ENCODE assay signal across 34 cellular contexts in genomic region chr1:31401241-31401640, GRCh38. TPM values are rescaled to one million over a fixed set of nuclear protein-coding genes. Genes with fewer than 3 reads are reported as not detected.
A peak's percentile ranks its signal among the peaks of the same experiment; 100 is the strongest.
DNase-seq lines count a peak whose midpoint lies in the region; ATAC-seq and TF ChIP-seq lines count a peak whose summit lies in the region.
"Had no signal": no experiment of that assay in that cellular context is flagged by ENCODE, and none has a peak within 500 bp of the region (broad histone marks: within the 10 kb centered on the region; RNA-seq: fewer than 3 reads in every experiment).

No MANE protein-coding gene starts in this region.

- H3K27me3 Mint-ChIP-seq in neural crest cell (ENCODE audit: low read depth) = no peaks in the 10 kb centered on the region

- H3K4me1 Mint-ChIP-seq in neural crest cell = peaks cover 13% of the 10 kb centered on the region
- H3K4me1 Mint-ChIP-seq: naive thymus-derived CD8-positive, alpha-beta T cell; stimulated activated naive B cell treated with anti-CD40 and anti-IgM and Interleukin-4, amounts not matched to agents 10 μg/mL and 1 μg/mL and 100 μg/mL, for 72 hours had no signal

- no peak for DNase-seq in DND-41
- DNase-seq in NAMALWA (ENCODE audit: low spot score) = peak; percentile 25
- DNase-seq in brain microvascular endothelial cell = no peak
- DNase-seq in neural crest cell (ENCODE audit: low read depth, low spot score) = no peak
- no peak for DNase-seq in NCI-H2107 treated with DMSO at 0.1 percent for 48 hours (lab: John Stamatoyannopoulos, UW; ENCODE audit: unreplicated experiment)
- DNase-seq in GDM1 (lab: John Stamatoyannopoulos, UW) = no peak
- no peak for DNase-seq in glomerular visceral epithelial cell (ENCODE audit: extremely low spot score)
- DNase-seq: activated CD4-positive, alpha-beta T cell treated with anti-CD3 and anti-CD28 coated beads for 4 hours; activated naive CD4-positive, alpha-beta T cell treated with anti-CD3 and anti-CD28 coated beads, Interleukin-2, amount 50 U/mL, for 16 hours; anterior cingulate cortex; CD4-positive, CD25-positive, alpha-beta regulatory T cell; EL; erythroblast; foreskin melanocyte; KBM-7; midbrain; MM.1S; naive thymus-derived CD8-positive, alpha-beta T cell; NCI-H1694; NCI-H2171 treated with DMSO at 0.1 percent for 48 hours; NCI-H526; spleen; stimulated activated CD4-positive, alpha-beta T cell treated with anti-CD3 and anti-CD28 coated beads, Interleukin-4, amount 100 ng/mL, for 1 hour; stimulated activated naive B cell treated with anti-CD40 and anti-IgM and Interleukin-4, amounts not matched to agents 10 μg/mL and 1 μg/mL and 100 μg/mL, for 72 hours; T-helper 2 cell had no signal

- no peaks in the 10 kb centered on the region for H4K20me1 ChIP-seq in DND-41 (ENCODE audit: insufficient read depth, low read length)

- H3K27ac Mint-ChIP-seq in neural crest cell (ENCODE audit: unreplicated experiment) = no peak overlapping the region
- H3K27ac Mint-ChIP-seq: CD4-positive, CD25-positive, alpha-beta regulatory T cell; GM23338; stimulated activated naive B cell treated with anti-CD40 and anti-IgM and Interleukin-4, amounts not matched to agents 10 μg/mL and 1 μg/mL and 100 μg/mL, for 72 hours had no signal

- H3K4me2 ChIP-seq in DND-41 (ENCODE audit: insufficient read depth, low read length) = no peak overlapping the region
- H3K4me2 ChIP-seq: GM23338, hepatocyte had no signal

- H3K27ac ChIP-seq in DND-41 (ENCODE audit: low read length) (no peak overlapping the region), brain microvascular endothelial cell (no peak overlapping the region)
- H3K27ac ChIP-seq: hepatocyte, left lung, parathyroid adenoma, right atrium auricular region, spleen, vagina had no signal

- H3K36me3 ChIP-seq in DND-41 (ENCODE audit: insufficient read depth, low read length) = no peaks in the 10 kb centered on the region
- H3K36me3 ChIP-seq in brain microvascular endothelial cell (replicated peaks) = no peaks in the 10 kb centered on the region
- H3K36me3 ChIP-seq: left lung, right atrium auricular region, spleen, vagina had no signal

- H3K36me3 Mint-ChIP-seq in neural crest cell (ENCODE audit: low read depth) = no peaks in the 10 kb centered on the region
- H3K36me3 Mint-ChIP-seq: CD4-positive, CD25-positive, alpha-beta regulatory T cell; naive thymus-derived CD8-positive, alpha-beta T cell had no signal

- H2AFZ ChIP-seq in DND-41 (ENCODE audit: low read depth, low read length) = no peak overlapping the region
- H2AFZ ChIP-seq: GM23338, hepatocyte, parathyroid adenoma had no signal

- H3K4me3 Mint-ChIP-seq in neural crest cell = no peak overlapping the region
- H3K4me3 Mint-ChIP-seq: CD4-positive, CD25-positive, alpha-beta regulatory T cell; GM23338; naive thymus-derived CD8-positive, alpha-beta T cell; stimulated activated naive B cell treated with anti-CD40 and anti-IgM and Interleukin-4, amounts not matched to agents 10 μg/mL and 1 μg/mL and 100 μg/mL, for 72 hours had no signal

- H3K27me3 ChIP-seq in DND-41 (ENCODE audit: insufficient read depth, low read length, poor library complexity) (no peaks in the 10 kb centered on the region), brain microvascular endothelial cell (replicated peaks) (no peaks in the 10 kb centered on the region)
- H3K27me3 ChIP-seq: hepatocyte, left lung, right atrium auricular region, spleen, vagina had no signal

- H3K4me1 ChIP-seq in DND-41 (ENCODE audit: insufficient read depth, low read length) = peaks cover 14% of the 10 kb centered on the region
- H3K4me1 ChIP-seq: parathyroid adenoma, right atrium auricular region, vagina had no signal

- in situ Hi-C loops in brain microvascular endothelial cell (cut with HindIII; ENCODE audit: low pct_ligation_motif_present, low sequenced_read_pairs) = no loop called here

- TF ChIP-seq CTCF in DND-41 (IDR thresholded peaks at IDR 0.05; ENCODE audit: borderline replicate concordance, extremely low read depth, low read length, poor library complexity, severe bottlenecking) (peak; percentile 27), brain microvascular endothelial cell (IDR thresholded peaks at IDR 0.05; ENCODE audit: low read depth, low read length, missing control alignments) (peak; percentile 15), neural crest cell (conservative IDR thresholded peaks at IDR 0.05) (peak; percentile 22)

- H3K9me3 ChIP-seq in DND-41 (ENCODE audit: insufficient read depth, low read length, severe bottlenecking) = no peaks in the 10 kb centered on the region
- H3K9me3 ChIP-seq: left lung, right atrium auricular region, spleen, vagina had no signal

- H3K9me3 Mint-ChIP-seq in neural crest cell = no peaks in the 10 kb centered on the region
- H3K9me3 Mint-ChIP-seq: CD4-positive, CD25-positive, alpha-beta regulatory T cell; GM23338; naive thymus-derived CD8-positive, alpha-beta T cell had no signal

- H3K4me3 ChIP-seq in DND-41 (ENCODE audit: low read depth in 1 of 2, low read length in 2 of 2) = no peak overlapping the region
- no peak overlapping the region for H3K4me3 ChIP-seq in brain microvascular endothelial cell (ENCODE audit: low read depth, low read length)
- H3K4me3 ChIP-seq: GM23338, hepatocyte, left lung, right atrium auricular region, spleen, vagina had no signal

- ATAC-seq in DND-41 (ENCODE audit: insufficient read depth, low read depth) (0 out of 3 replicates have a peak, but pooled peaks have one; percentile 23), GM18502 (IDR thresholded peaks at IDR 0.05; ENCODE audit: poor library complexity, unreplicated experiment) (no peak)
- ATAC-seq: GM23338; left lung; naive thymus-derived CD8-positive, alpha-beta T cell had no signal

- H3K9ac ChIP-seq in DND-41 (ENCODE audit: low read depth, low read length) = no peak overlapping the region
- H3K9ac ChIP-seq: parathyroid adenoma had no signal

- no peaks in the 10 kb centered on the region for H3K79me2 ChIP-seq in DND-41 (ENCODE audit: insufficient read depth, low read length)
- H3K79me2 ChIP-seq: hepatocyte, parathyroid adenoma had no signal

RNA-seq across cellular contexts. Expression of gene SERINC2, which starts 11.8 kb away (rescaled TPM):
- 20.4 and 21.4 TPM in 2 replicates for total RNA-seq in neural crest cell
- total RNA-seq: CD4-positive, CD25-positive, alpha-beta regulatory T cell; naive thymus-derived CD8-positive, alpha-beta T cell had no signal

RNA-seq across cellular contexts. Expression of gene FABP3, which starts 28.4 kb away (rescaled TPM):
- 13.6 and 14.0 TPM in 2 replicates for total RNA-seq in neural crest cell
- total RNA-seq: CD4-positive, CD25-positive, alpha-beta regulatory T cell; HT-29; naive thymus-derived CD8-positive, alpha-beta T cell; SK-MEL-5 had no signal
